ENCODE assay signal across 8 cellular contexts in the genomic region with DNA sequence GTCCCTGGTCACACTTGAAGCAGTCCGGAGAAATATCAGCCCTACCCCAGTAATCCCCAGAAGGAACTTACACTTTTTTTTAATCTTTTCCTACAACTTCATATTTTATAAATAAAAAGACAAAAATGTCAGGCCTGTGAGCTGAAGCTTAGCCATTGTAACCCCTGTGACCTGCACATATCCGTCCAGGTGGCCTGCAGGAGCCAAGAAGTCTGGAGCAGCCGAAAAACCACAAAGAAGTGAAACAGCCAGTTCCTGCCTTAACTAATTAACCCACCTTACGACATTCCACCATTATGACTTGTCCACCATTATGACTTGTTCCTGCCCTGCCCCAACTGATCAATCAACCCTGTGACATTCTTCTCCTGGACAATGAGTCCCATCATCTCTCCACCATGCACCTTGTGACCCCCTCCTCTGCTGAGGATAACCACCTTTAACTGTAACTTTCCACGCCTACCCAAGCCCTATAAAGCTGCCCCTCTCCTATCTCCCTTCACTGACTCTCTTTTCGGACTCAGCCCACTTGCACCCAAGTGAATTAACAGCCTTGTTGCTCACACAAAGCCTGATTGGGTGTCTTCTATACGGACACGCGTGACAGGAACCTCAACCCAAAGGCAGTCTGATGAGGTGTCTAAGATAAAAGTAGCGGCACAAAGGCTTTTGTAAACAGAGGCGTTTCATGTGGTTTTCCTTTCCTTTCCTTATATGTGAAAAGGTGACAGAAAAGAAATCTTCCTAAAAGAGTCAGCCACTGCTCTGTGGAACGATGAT. TPM values are rescaled to one million over a fixed set of nuclear protein-coding genes. Genes with fewer than 3 reads are reported as not detected.
DNase-seq lines count a peak whose midpoint lies in the region; ATAC-seq and TF ChIP-seq lines count a peak whose summit lies in the region.
"Not testable (repeated sequence)": the region's sequence is repeated elsewhere in the genome, so short reads cannot be mapped to it uniquely, and the experiment has no call there.

No MANE protein-coding gene starts in this region.

- H3K4me2 ChIP-seq in PC-9 (peak overlapping the region; percentile 83), fibroblast of lung (ENCODE audit: extremely low read depth, insufficient read depth, low read length) (peak overlapping the region; percentile 90)

- TF ChIP-seq CTCF in GM12865 (IDR thresholded peaks at IDR 0.05; ENCODE audit: insufficient read depth, low read depth, low read length, missing control alignments); PC-9 (conservative IDR thresholded peaks at IDR 0.05); fibroblast of lung (conservative IDR thresholded peaks at IDR 0.05 in 1 of 2, IDR thresholded peaks at IDR 0.05 in 1 of 2; ENCODE audit: low read depth in 1 of 2, low read length in 2 of 2): not testable (repeated sequence)

- H3F3A ChIP-seq in PC-9 (ENCODE audit: insufficient read depth, low read depth) = peaks cover 76% of the 10 kb centered on the region

- H2AFZ ChIP-seq in PC-9 = not testable (repeated sequence)
- peak overlapping the region; percentile 83 for H2AFZ ChIP-seq in fibroblast of lung (ENCODE audit: low read length)

- intact Hi-C loops in PC-9 (cut with micrococcal nuclease; ENCODE audit: unreplicated experiment) = loop anchor here (2.0 to 10.0 kb wide), 3 partner anchors 21 to 195 kb away; a partner anchor contains a TSS
- intact Hi-C loops in aorta (cut with DNase I) = loop anchor here in 1 of 2 donors (2.0 kb wide), 1 partner anchor 349 kb away; a partner anchor contains a TSS

- not testable (repeated sequence) for H3K9me3 ChIP-seq in PC-9 (ENCODE audit: insufficient read depth, low read depth); adipocyte (ENCODE audit: control insufficient read depth, low read length); fibroblast of lung (ENCODE audit: control insufficient read depth, insufficient read depth, low read depth, low read length); aorta (ENCODE audit: control insufficient read depth, low read length)

- POLR2A ChIA-PET in PC-9 (lab: Charles Lee; ENCODE audit: unreplicated experiment) = interaction anchor here (0.6 to 0.7 kb wide), 3 partner anchors 10 to 1699 kb away, joined by 3 to 8 read pairs (median 7); no protein-coding TSS in a partner anchor

- CTCF ChIA-PET in PC-9 (lab: Charles Lee) = interaction anchor here (0.5 kb wide), 1 partner anchor 195 kb away, joined by 3 read pairs; a partner anchor contains a TSS

- not testable (repeated sequence) for BruUV-seq in PC-9 (replicated peaks; lab: Mats Ljungman, UMichigan)

- not testable (repeated sequence) for H4K20me1 ChIP-seq in PC-9 (ENCODE audit: insufficient read depth); fibroblast of lung (ENCODE audit: control insufficient read depth, extremely low read depth, insufficient read depth, low read length)

- H3K4me3 ChIP-seq in GM12865 (ENCODE audit: low read depth, low read length) = peak overlapping the region; percentile 98
- peak overlapping the region; percentile 64 for H3K4me3 ChIP-seq in PC-9
- peak overlapping the region; percentile 88 for H3K4me3 ChIP-seq in adipocyte (ENCODE audit: low read length)
- H3K4me3 ChIP-seq in fibroblast of lung (replicated peaks in 1 of 4; ENCODE audit: control extremely low read depth in 1 of 4, insufficient read depth in 1 of 4, low read depth in 3 of 4, low read length in 4 of 4) = peak overlapping the region; percentile 64 to 85 (median 71)
- H3K4me3 ChIP-seq in aorta (ENCODE audit: low read length in 2 of 2) = peak overlapping the region; percentile 39 to 42

- peak; percentile 26 for DNase-seq in GM12865 (ENCODE audit: low read depth)
- peak; percentile 78 to 95 for DNase-seq in PC-9
- peak; percentile 45 to 51 for DNase-seq in activated CD4-positive, alpha-beta T cell treated with anti-CD3 and anti-CD28 coated beads, Interleukin-2, amount 50 U/mL, for 4 hours
- DNase-seq in adipocyte (ENCODE audit: low read depth); aorta: not testable (repeated sequence)
- DNase-seq in fibroblast of lung (ENCODE audit: low read depth in 2 of 2) = peak in 1 of 2 donors; percentile 3
- peak; percentile 22 for DNase-seq in mucosa of gallbladder (ENCODE audit: low spot score)
- peak; percentile 20 for DNase-seq in stimulated activated CD4-positive, alpha-beta T cell treated with anti-CD3 and anti-CD28 coated beads, Interleukin-4, amount 100 ng/mL, for 1 hour

- WGBS in aorta, 2 donors = 40 to 42% methylated on average over 12 of the region's 12 CpGs

- H3K4me1 ChIP-seq in PC-9 (replicated peaks; ENCODE audit: insufficient read depth) = peaks cover 59% of the 10 kb centered on the region
- H3K4me1 ChIP-seq in adipocyte (ENCODE audit: control insufficient read depth, insufficient read depth, low read length); fibroblast of lung (ENCODE audit: control insufficient read depth, extremely low read depth, insufficient read depth, low read length); aorta (ENCODE audit: control insufficient read depth in 1 of 2, insufficient read depth in 2 of 2, low read length in 2 of 2): not testable (repeated sequence)

- H3K79me2 ChIP-seq in PC-9 (ENCODE audit: low read depth) = peaks cover 45% of the 10 kb centered on the region
- H3K79me2 ChIP-seq in fibroblast of lung (ENCODE audit: control insufficient read depth, insufficient read depth, low read length) = not testable (repeated sequence)

- H3K27me3 ChIP-seq in PC-9 (ENCODE audit: insufficient read depth, low read depth); adipocyte (replicated peaks; ENCODE audit: control insufficient read depth, insufficient read depth, low read length); fibroblast of lung (ENCODE audit: control insufficient read depth, insufficient read depth, low read length); aorta (ENCODE audit: control insufficient read depth in 1 of 2, insufficient read depth in 2 of 2, low read length in 1 of 2): not testable (repeated sequence)

- peak overlapping the region; percentile 99 for H3K27ac ChIP-seq in PC-9
- peak overlapping the region; percentile 83 for H3K27ac ChIP-seq in fibroblast of lung (ENCODE audit: insufficient read depth, low read length)
- peak overlapping the region in 1 of 2 donors; percentile 84 for H3K27ac ChIP-seq in aorta (ENCODE audit: low read depth in 1 of 2, low read length in 2 of 2)

- not testable (repeated sequence) for ATAC-seq in aorta (ENCODE audit: low FRiP score)

- not testable (repeated sequence) for H3K9me2 ChIP-seq in PC-9 (ENCODE audit: insufficient read depth)

- peaks cover 40% of the 10 kb centered on the region for H3K36me3 ChIP-seq in PC-9 (ENCODE audit: low read depth)
- H3K36me3 ChIP-seq in adipocyte (ENCODE audit: control insufficient read depth, insufficient read depth, low read length, severe bottlenecking); fibroblast of lung (ENCODE audit: control insufficient read depth, insufficient read depth, low read length); aorta (ENCODE audit: control insufficient read depth in 1 of 2, insufficient read depth in 2 of 2, low read length in 1 of 2): not testable (repeated sequence)

- peak overlapping the region; percentile 94 for H3K9ac ChIP-seq in adipocyte (ENCODE audit: low read length)
- H3K9ac ChIP-seq in fibroblast of lung (ENCODE audit: insufficient read depth, low read length) = peak overlapping the region; percentile 94

RNA-seq across cellular contexts. Expression of a gene that starts 20.3 kb away (rescaled TPM):
- total RNA-seq in PC-9 (2021) (0.20 TPM in 1 of 2 replicates, not detected in the other), fibroblast of lung (not detected in 2 replicates), mucosa of gallbladder (not detected), aorta (under 1 TPM in 1 of 2 donors, not detected in 1; 0.10 TPM)
- polyA plus RNA-seq in fibroblast of lung (not detected in 2 replicates), aorta (not detected)
- not detected in 2 replicates for polyA plus RNA-seq in fibroblast of lung (2012)
- polyA minus RNA-seq in fibroblast of lung (ENCODE audit: low replicate concordance) = not detected in 2 replicates

RNA-seq across cellular contexts. Expression of a gene that starts 48.3 kb away (rescaled TPM):
- not detected in 2 replicates for total RNA-seq in PC-9 (2021)
- total RNA-seq in fibroblast of lung = not detected in 2 replicates
- polyA plus RNA-seq in fibroblast of lung = not detected in 2 replicates
- not detected in 2 replicates for polyA plus RNA-seq in fibroblast of lung (2012)
- polyA minus RNA-seq in fibroblast of lung (ENCODE audit: low replicate concordance) = not detected in 2 replicates
- total RNA-seq in mucosa of gallbladder = not detected
- total RNA-seq in aorta = not detected
- polyA plus RNA-seq in aorta = not detected

Comparison
In these comparisons a context has a peak if more than half of its experiments do, and no peak if none do; other contexts are left out.
1. H3K4me3 ChIP-seq: peak in every context shown above with its lines; median percentile 98 in GM12865; 88 in adipocyte; 71 in fibroblast of lung; 64 in PC-9; 40 in aorta.